In the genomic region with DNA sequence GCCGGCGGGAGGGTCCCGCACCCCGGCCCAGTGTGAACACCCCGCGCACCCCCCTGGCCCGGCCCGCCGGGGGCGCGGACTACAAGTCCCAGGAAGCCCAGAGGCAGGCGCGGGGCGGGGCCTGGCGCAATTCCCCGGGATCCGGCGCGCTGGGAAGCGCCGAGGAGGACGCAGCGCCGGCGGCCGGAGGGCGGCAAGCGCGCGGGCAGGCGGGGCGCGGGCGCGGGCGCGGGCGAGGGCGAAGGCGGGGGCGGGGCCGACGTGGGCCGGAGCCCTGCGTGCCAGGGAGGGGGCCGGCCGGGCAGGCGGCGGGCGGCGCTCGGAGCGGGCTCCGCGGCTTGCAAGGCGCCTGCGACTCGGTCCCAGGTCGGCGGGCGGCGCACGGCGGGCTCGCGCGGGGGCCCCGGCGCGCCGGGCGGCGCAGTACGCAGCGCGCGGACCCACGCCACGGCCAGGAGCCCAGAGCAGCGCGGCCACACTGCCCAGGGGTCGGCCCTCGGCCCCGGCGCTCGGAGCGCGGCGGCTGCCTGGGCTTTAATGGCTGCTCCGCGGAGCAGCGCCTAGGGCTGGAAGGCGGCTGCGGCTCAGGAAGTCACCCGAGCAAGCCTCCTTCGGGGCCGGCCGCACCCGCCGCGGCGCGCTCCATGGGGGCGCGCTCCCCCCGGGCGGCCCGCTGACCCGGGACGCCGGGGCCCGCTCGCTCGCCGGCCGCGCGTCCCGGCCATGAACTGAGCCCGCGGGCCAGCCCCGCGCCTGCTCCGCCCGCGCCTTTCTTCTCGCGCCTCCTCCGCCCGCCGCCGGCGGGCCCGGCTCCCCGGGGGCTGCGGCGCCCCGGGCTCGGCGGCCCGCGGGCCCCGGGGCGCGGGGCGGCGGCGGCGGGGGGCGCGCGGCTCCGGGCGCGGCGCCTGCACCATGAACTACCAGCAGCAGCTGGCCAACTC, we compare ENCODE assay signal across 8 cellular contexts. TPM values are rescaled to one million over a fixed set of nuclear protein-coding genes. Genes with fewer than 3 reads are reported as not detected.
DNase-seq lines count a peak whose midpoint lies in the region; ATAC-seq and TF ChIP-seq lines count a peak whose summit lies in the region.

Gene AGAP1, plus strand, starts transcription at position 269 of the 941 bp plus-strand sequence.

- H3K27me3 Mint-ChIP-seq in HFFc6 (ENCODE audit: insufficient read depth) (peaks cover 1% of the 10 kb centered on the region), glutamatergic neuron (ENCODE audit: unreplicated experiment) (peaks cover 18% of the 10 kb centered on the region)
- peaks cover 62% of the 10 kb centered on the region for H3K27me3 Mint-ChIP-seq in activated naive CD8-positive, alpha-beta T cell treated with anti-CD3 and anti-CD28 coated beads, Interleukin-2, amount 50 U/mL, for 24 hours

- DNase-seq in DMS153 (lab: John Stamatoyannopoulos, UW) = peak; percentile 57
- DNase-seq in HFFc6 = peak; percentile 77
- DNase-seq in NCI-H460 (ENCODE audit: extremely low read depth, low read depth) = peak; percentile 87
- DNase-seq in activated naive CD8-positive, alpha-beta T cell treated with anti-CD3 and anti-CD28 coated beads, Interleukin-2, amount 50 U/mL, for 24 hours = peak; percentile 18
- peak; percentile 94 for DNase-seq in glutamatergic neuron
- no peak for DNase-seq in NK-92 (lab: John Stamatoyannopoulos, UW; ENCODE audit: unreplicated experiment)

- H3K27ac Mint-ChIP-seq in HFFc6 = peak within 1 kb of the TSS; percentile 64
- no peak within 1 kb of the TSS for H3K27ac Mint-ChIP-seq in activated naive CD8-positive, alpha-beta T cell treated with anti-CD3 and anti-CD28 coated beads, Interleukin-2, amount 50 U/mL, for 24 hours
- H3K27ac Mint-ChIP-seq in glutamatergic neuron (ENCODE audit: unreplicated experiment) = peak within 1 kb of the TSS; percentile 89

- no peaks in the 10 kb centered on the region for H3K36me3 Mint-ChIP-seq in HFFc6 (ENCODE audit: low read depth)
- no peaks in the 10 kb centered on the region for H3K36me3 Mint-ChIP-seq in activated naive CD8-positive, alpha-beta T cell treated with anti-CD3 and anti-CD28 coated beads, Interleukin-2, amount 50 U/mL, for 24 hours (ENCODE audit: low read depth)
- no peaks in the 10 kb centered on the region for H3K36me3 Mint-ChIP-seq in glutamatergic neuron (ENCODE audit: unreplicated experiment)

- H3K4me1 ChIP-seq in neuron (ENCODE audit: insufficient read depth, low read length) = peaks cover 17% of the 10 kb centered on the region

- peak within 1 kb of the TSS; percentile 95 for H2AFZ ChIP-seq in neuron (ENCODE audit: low read depth, low read length)

- no peaks in the 10 kb centered on the region for H3K9me3 Mint-ChIP-seq in HFFc6
- no peaks in the 10 kb centered on the region for H3K9me3 Mint-ChIP-seq in activated naive CD8-positive, alpha-beta T cell treated with anti-CD3 and anti-CD28 coated beads, Interleukin-2, amount 50 U/mL, for 24 hours
- peaks cover 21% of the 10 kb centered on the region for H3K9me3 Mint-ChIP-seq in glutamatergic neuron (ENCODE audit: unreplicated experiment)

- ATAC-seq in activated naive CD8-positive, alpha-beta T cell treated with anti-CD3 and anti-CD28 coated beads, Interleukin-2, amount 50 U/mL, for 24 hours = no peak
- no peak for ATAC-seq in GM18907 (IDR thresholded peaks at IDR 0.05; ENCODE audit: unreplicated experiment)

- H3K4me3 Mint-ChIP-seq in HFFc6 = peak within 1 kb of the TSS; percentile 86
- peak within 1 kb of the TSS; percentile 71 for H3K4me3 Mint-ChIP-seq in activated naive CD8-positive, alpha-beta T cell treated with anti-CD3 and anti-CD28 coated beads, Interleukin-2, amount 50 U/mL, for 24 hours
- peak within 1 kb of the TSS; percentile 96 for H3K4me3 Mint-ChIP-seq in glutamatergic neuron (ENCODE audit: unreplicated experiment)

- H3K36me3 ChIP-seq in neuron (ENCODE audit: insufficient read depth, low read length) = peaks cover 2% of the 10 kb centered on the region

- no peaks in the 10 kb centered on the region for H3K27me3 ChIP-seq in neuron (ENCODE audit: insufficient read depth, low read length)

- H3K4me1 Mint-ChIP-seq in HFFc6 (ENCODE audit: low read depth) (peaks cover 30% of the 10 kb centered on the region), glutamatergic neuron (ENCODE audit: low read depth, unreplicated experiment) (peaks cover 28% of the 10 kb centered on the region)
- H3K4me1 Mint-ChIP-seq in activated naive CD8-positive, alpha-beta T cell treated with anti-CD3 and anti-CD28 coated beads, Interleukin-2, amount 50 U/mL, for 24 hours = peaks cover 4% of the 10 kb centered on the region

- H3K9me3 ChIP-seq in neuron (ENCODE audit: low read length) = peaks cover 4% of the 10 kb centered on the region

- no peak for TF ChIP-seq CTCF in HFFc6 (IDR thresholded peaks at IDR 0.05)
- TF ChIP-seq CTCF in glutamatergic neuron (IDR thresholded peaks at IDR 0.05; ENCODE audit: partially characterized antibody, unreplicated experiment) = no peak

- peak within 1 kb of the TSS; percentile 93 for H3K4me3 ChIP-seq in neuron (ENCODE audit: low read length)

RNA-seq across cellular contexts. Expression of gene AGAP1, which starts in this region (rescaled TPM):
- total RNA-seq in HFFc6 (2021; fragmentation: NEBNext Ultra II Directional; extraction: Animal tissue kit (Norgen Biotek cat#: 25700)) = 10 to 100 TPM; 14.1 to 16.0 (median 15.1) TPM
- 18.1 and 18.3 TPM in 2 replicates for total RNA-seq in NCI-H460 (2014; rRNA removed; shearing (Covaris generic))
- 5.6 and 7.7 TPM in 2 replicates for polyA plus RNA-seq in NCI-H460 (2014; cell fraction: nucleus; rRNA removed)
- 153 TPM for total RNA-seq in glutamatergic neuron (ENCODE audit: unreplicated experiment)
